17 cellular contexts compared by ENCODE assay signal in genomic region chr12:101850199-101850598, GRCh38. TPM values are rescaled to one million over a fixed set of nuclear protein-coding genes. Genes with fewer than 3 reads are reported as not detected.
DNase-seq lines count a peak whose midpoint lies in the region; ATAC-seq, FAIRE-seq and TF ChIP-seq lines count a peak whose summit lies in the region.
"Had no signal": no experiment of that assay in that cellular context is flagged by ENCODE, and none has a peak within 500 bp of the region (broad histone marks: within the 10 kb centered on the region; RNA-seq: fewer than 3 reads in every experiment).

No MANE protein-coding gene starts in this region.

- peak; percentile 40 for ATAC-seq in GM19395 (IDR thresholded peaks at IDR 0.05; ENCODE audit: unreplicated experiment)
- ATAC-seq in HG02870 (IDR thresholded peaks at IDR 0.05; ENCODE audit: unreplicated experiment), result peak; percentile 48

- TF ChIP-seq POLR2A in thyroid gland (IDR thresholded peaks at IDR 0.05) (no peak), H54 (IDR thresholded peaks at IDR 0.05; ENCODE audit: low read depth, low read length) (no peak)

- 94 to 98% methylated on average over 1 of the region's 1 CpG for WGBS in thyroid gland, 2 donors

- FAIRE-seq in H54 (lab: Jason Lieb, UNC), result no peak
- FAIRE-seq: endometrium had no signal

- H3K4me3 ChIP-seq in neutrophil (ENCODE audit: low read depth in 1 of 2, low read length in 1 of 2), result no peak overlapping the region
- H3K4me3 ChIP-seq in thyroid gland (replicated peaks in 1 of 3), result no peak overlapping the region
- H3K4me3 ChIP-seq: ascending aorta, lung, prostate gland, tibial artery had no signal

- H3K36me3 ChIP-seq in neutrophil, result no peaks in the 10 kb centered on the region
- no peaks in the 10 kb centered on the region for H3K36me3 ChIP-seq in thyroid gland
- H3K36me3 ChIP-seq: ascending aorta, BE2C, prostate gland, tibial artery had no signal

- DNase-seq in NOMO-1 treated with DMSO at 0.1 percent for 48 hours (lab: John Stamatoyannopoulos, UW; ENCODE audit: unreplicated experiment), result peak; percentile 65
- DNase-seq in thyroid gland, result no peak
- DNase-seq in H54 (ENCODE audit: insufficient read length, low spot score), result no peak
- no peak for DNase-seq in NCI-H1930 (lab: John Stamatoyannopoulos, UW)
- DNase-seq: activated CD8-positive, alpha-beta memory T cell treated with anti-CD3 and anti-CD28 coated beads, Interleukin-2, amount 50 U/mL, for 4 hours; BE2C; islet precursor cell; NCI-H1694 treated with DMSO at 0.1 percent for 48 hours; SHP77 treated with DMSO at 0.1 percent for 48 hours; tibial artery had no signal

- H3K27ac ChIP-seq in neutrophil (peak overlapping the region; percentile 71), thyroid gland (no peak overlapping the region)
- H3K27ac ChIP-seq: ascending aorta, prostate gland, tibial artery had no signal

- H3K4me1 ChIP-seq in neutrophil (ENCODE audit: control insufficient read depth in 1 of 2, insufficient read depth in 1 of 2, low read depth in 1 of 2, low read length in 1 of 2) (peaks cover 28 to 32% of the 10 kb centered on the region in 2 experiments), thyroid gland (no peaks in the 10 kb centered on the region)
- H3K4me1 ChIP-seq: BE2C, prostate gland had no signal

- intact Hi-C loops in thyroid gland (cut with DNase I), result no loop called here

- H3K9me3 ChIP-seq in neutrophil (no peaks in the 10 kb centered on the region), thyroid gland (no peaks in the 10 kb centered on the region)
- H3K9me3 ChIP-seq: ascending aorta, BE2C, prostate gland, tibial artery had no signal

- H3K27me3 ChIP-seq in neutrophil (no peaks in the 10 kb centered on the region), thyroid gland (no peaks in the 10 kb centered on the region)
- H3K27me3 ChIP-seq: ascending aorta, BE2C, tibial artery had no signal

- TF ChIP-seq CTCF in neutrophil (IDR thresholded peaks at IDR 0.05) (no peak), thyroid gland (IDR thresholded peaks at IDR 0.05) (no peak)

RNA-seq across cellular contexts. Expression of gene GNPTAB, which starts 19.4 kb away (rescaled TPM):
- 10 to 100 TPM; 26.5 to 40.8 (median 36.6) TPM for total RNA-seq in thyroid gland

RNA-seq across cellular contexts. Expression of gene DRAM1, which starts 27.2 kb away (rescaled TPM):
- 10 to 100 TPM in 3 of 4 donors, 1 to 10 TPM in 1; 7.8 to 31.0 (median 14.1) TPM for total RNA-seq in thyroid gland
